In the genomic region with DNA sequence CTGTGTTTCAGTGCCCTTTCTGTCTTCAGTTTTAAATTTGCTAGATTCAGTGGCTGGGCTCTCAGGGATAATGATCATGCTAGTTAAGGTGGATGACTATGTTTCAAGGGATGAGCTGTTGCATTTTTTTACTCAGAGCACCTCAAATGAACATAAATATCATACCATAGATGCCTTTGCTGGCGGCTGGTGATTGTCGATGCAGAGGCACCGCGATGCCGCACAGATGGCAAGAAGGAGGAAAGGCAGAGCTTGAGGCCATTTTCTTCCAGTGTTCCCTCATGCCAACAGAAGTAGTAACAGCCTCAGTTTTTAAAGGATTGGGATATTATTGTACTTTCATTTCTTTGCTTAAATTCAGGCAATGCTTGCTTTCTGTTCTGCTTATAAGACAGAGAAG, we compare ENCODE assay signal across 1 cellular context.
TF ChIP-seq lines count a peak whose summit lies in the region.

No MANE protein-coding gene starts in this region.

TF ChIP-seq in GM23338, 12 proteins besides CTCF, POLR2A, EP300 and RAD21 (continued from another document):
- no peak for TF ChIP-seq CREB1 (CRISPR knock-in tag; IDR thresholded peaks at IDR 0.05; ENCODE audit: low read depth)
- TF ChIP-seq EZH2 (IDR thresholded peaks at IDR 0.05; ENCODE audit: low read depth, unreplicated experiment), result no peak
